In genomic region chr12:6826734-6827436, GRCh38 we compare ENCODE assay signal across 10 cellular contexts. TPM values are rescaled to one million over a fixed set of nuclear protein-coding genes. Genes with fewer than 3 reads are reported as not detected.
DNase-seq lines count a peak whose midpoint lies in the region; ATAC-seq and FAIRE-seq lines count a peak whose summit lies in the region.
"Had no signal": no experiment of that assay in that cellular context is flagged by ENCODE, and none has a peak within 500 bp of the region (broad histone marks: within the 10 kb centered on the region; RNA-seq: fewer than 3 reads in every experiment).

No MANE protein-coding gene starts in this region.

- peaks cover 72% of the 10 kb centered on the region for H3K27me3 Mint-ChIP-seq in activated T-cell treated with anti-CD3 and anti-CD28 coated beads, Interleukin-2, amount 50 U/mL, for 72 hours (ENCODE audit: low read depth)
- H3K27me3 Mint-ChIP-seq in activated CD4-positive, alpha-beta memory T cell treated with anti-CD3 and anti-CD28 coated beads for 36 hours, result peaks cover 29% of the 10 kb centered on the region
- peaks cover 26 to 42% (median 39%) of the 10 kb centered on the region in 3 donors for H3K27me3 Mint-ChIP-seq in immature natural killer cell (ENCODE audit: low read depth in 3 of 3)

- no peak for FAIRE-seq in frontal cortex (lab: Jason Lieb, UNC)

- H3K4me1 ChIP-seq in stomach smooth muscle (ENCODE audit: control insufficient read depth, insufficient read depth, low read length), result peaks cover 42% of the 10 kb centered on the region

- POLR2A ChIA-PET in activated CD4-positive, alpha-beta memory T cell treated with anti-CD3 and anti-CD28 coated beads for 36 hours (lab: Charles Lee), result no interaction called here

- H3K27me3 ChIP-seq in stomach smooth muscle (ENCODE audit: control insufficient read depth in 1 of 2, insufficient read depth in 2 of 2, low read length in 2 of 2), result peaks cover 0 to 12% of the 10 kb centered on the region in 2 donors

- peak overlapping the region; percentile 24 for H3K27ac ChIP-seq in stomach smooth muscle (ENCODE audit: low read length)

- intact Hi-C loops in activated CD4-positive, alpha-beta memory T cell treated with anti-CD3 and anti-CD28 coated beads for 36 hours (cut with micrococcal nuclease), result loop anchor here (2.0 to 5.0 kb wide), 3 partner anchors 34 to 210 kb away; partner anchors contain the start of gene ZNF384

- no peaks in the 10 kb centered on the region for H3K9me3 ChIP-seq in stomach smooth muscle (ENCODE audit: control insufficient read depth in 2 of 2, low read length in 2 of 2)
- H3K9me3 ChIP-seq: upper lobe of left lung had no signal

- no peak for ATAC-seq in activated T-cell treated with anti-CD3 and anti-CD28 coated beads, Interleukin-2, amount 50 U/mL, for 72 hours (replicated peaks in 1 of 2)

- peaks cover 5 to 9% of the 10 kb centered on the region in 2 donors for H3K36me3 ChIP-seq in stomach smooth muscle (ENCODE audit: control insufficient read depth in 2 of 2, insufficient read depth in 2 of 2, low read length in 2 of 2)
- H3K36me3 ChIP-seq: upper lobe of left lung had no signal

- peak overlapping the region in 1 of 2 donors; percentile 55 for H3K4me3 ChIP-seq in stomach smooth muscle (ENCODE audit: low read length in 2 of 2)
- H3K4me3 ChIP-seq: upper lobe of left lung had no signal

- H3K36me3 Mint-ChIP-seq in activated T-cell treated with anti-CD3 and anti-CD28 coated beads, Interleukin-2, amount 50 U/mL, for 72 hours (ENCODE audit: insufficient read depth in 2 of 2), result peaks cover 0 to 3% of the 10 kb centered on the region in 2 donors
- H3K36me3 Mint-ChIP-seq in activated CD4-positive, alpha-beta memory T cell treated with anti-CD3 and anti-CD28 coated beads for 36 hours, result no peaks in the 10 kb centered on the region
- H3K36me3 Mint-ChIP-seq in immature natural killer cell, result no peaks in the 10 kb centered on the region

- DNase-seq in activated T-cell treated with anti-CD3 and anti-CD28 coated beads, Interleukin-2, amount 50 U/mL, for 72 hours, result no peak
- DNase-seq in activated T-cell treated with anti-CD3 and anti-CD28 coated beads, Interleukin-2, amount 50 U/mL, for 1 hour, result no peak
- no peak for DNase-seq in activated CD4-positive, alpha-beta memory T cell treated with anti-CD3 and anti-CD28 coated beads for 36 hours
- DNase-seq in immature natural killer cell (no peak), frontal cortex (ENCODE audit: low spot score in 2 of 2) (no peak), activated gamma-delta T cell treated with Interleukin-2 at 50 U/mL for 16 hours (no peak), epidermal melanocyte (ENCODE audit: insufficient read length, low spot score) (no peak)
- DNase-seq: GOT3 had no signal

- H3K4me1 Mint-ChIP-seq in activated T-cell treated with anti-CD3 and anti-CD28 coated beads, Interleukin-2, amount 50 U/mL, for 72 hours (ENCODE audit: low read depth), result peaks cover 26% of the 10 kb centered on the region
- H3K4me1 Mint-ChIP-seq in activated CD4-positive, alpha-beta memory T cell treated with anti-CD3 and anti-CD28 coated beads for 36 hours (ENCODE audit: low read depth), result peaks cover 21% of the 10 kb centered on the region
- H3K4me1 Mint-ChIP-seq in immature natural killer cell, result peaks cover 12 to 13% of the 10 kb centered on the region in 2 donors

- no peak overlapping the region for H3K27ac Mint-ChIP-seq in activated T-cell treated with anti-CD3 and anti-CD28 coated beads, Interleukin-2, amount 50 U/mL, for 72 hours
- no peak overlapping the region for H3K27ac Mint-ChIP-seq in activated CD4-positive, alpha-beta memory T cell treated with anti-CD3 and anti-CD28 coated beads for 36 hours
- no peak overlapping the region for H3K27ac Mint-ChIP-seq in immature natural killer cell

- CTCF ChIA-PET in activated CD4-positive, alpha-beta memory T cell treated with anti-CD3 and anti-CD28 coated beads for 36 hours (lab: Charles Lee), result interaction anchor here (0.5 to 7.0 kb wide), 13 partner anchors 8 to 143 kb away, joined by 3 to 91 read pairs (median 6); partner anchors contain the start of genes CD4, CDCA3, MLF2 and SPSB2

- H3K4me3 Mint-ChIP-seq in activated T-cell treated with anti-CD3 and anti-CD28 coated beads, Interleukin-2, amount 50 U/mL, for 72 hours, result peak overlapping the region; percentile 48 to 72
- H3K4me3 Mint-ChIP-seq in activated CD4-positive, alpha-beta memory T cell treated with anti-CD3 and anti-CD28 coated beads for 36 hours, result peak overlapping the region; percentile 9
- peak overlapping the region in 4 of 5 donors; percentile 14 to 54 (median 32) for H3K4me3 Mint-ChIP-seq in immature natural killer cell

- peak overlapping the region; percentile 13 to 62 for H3K9ac ChIP-seq in stomach smooth muscle (ENCODE audit: low read length in 2 of 2)

- H3K9me3 Mint-ChIP-seq in activated T-cell treated with anti-CD3 and anti-CD28 coated beads, Interleukin-2, amount 50 U/mL, for 72 hours, result no peaks in the 10 kb centered on the region
- H3K9me3 Mint-ChIP-seq in activated CD4-positive, alpha-beta memory T cell treated with anti-CD3 and anti-CD28 coated beads for 36 hours, result no peaks in the 10 kb centered on the region
- H3K9me3 Mint-ChIP-seq in immature natural killer cell, result peaks cover 0 to 1% (median 0%) of the 10 kb centered on the region in 6 donors

RNA-seq across cellular contexts. Expression of gene P3H3, which starts 1.3 kb away (rescaled TPM):
- 1 to 10 TPM; 2.2 to 2.6 TPM for total RNA-seq in activated T-cell treated with anti-CD3 and anti-CD28 coated beads, Interleukin-2, amount 50 U/mL, for 72 hours
- total RNA-seq in activated CD4-positive, alpha-beta memory T cell treated with anti-CD3 and anti-CD28 coated beads for 36 hours, result 1 to 10 TPM; 2.5 to 2.7 TPM
- polyA plus RNA-seq in immature natural killer cell, result not detected
- total RNA-seq in frontal cortex, result 11.0 TPM

RNA-seq across cellular contexts. Expression of gene GPR162, which starts 5.3 kb away (rescaled TPM):
- under 1 TPM; 0.72 to 0.93 TPM for total RNA-seq in activated T-cell treated with anti-CD3 and anti-CD28 coated beads, Interleukin-2, amount 50 U/mL, for 72 hours
- total RNA-seq in activated CD4-positive, alpha-beta memory T cell treated with anti-CD3 and anti-CD28 coated beads for 36 hours, result under 1 TPM in 1 of 2 experiments, not detected in 1; 0.31 TPM
- not detected for polyA plus RNA-seq in immature natural killer cell
- total RNA-seq in frontal cortex, result 81.1 TPM

RNA-seq across cellular contexts. Expression of gene GNB3, which starts 13.8 kb away (rescaled TPM):
- 1 to 10 TPM in 1 of 2 donors, under 1 TPM in 1; 0.95 to 1.3 TPM for total RNA-seq in activated T-cell treated with anti-CD3 and anti-CD28 coated beads, Interleukin-2, amount 50 U/mL, for 72 hours
- under 1 TPM; 0.22 to 0.78 TPM for total RNA-seq in activated CD4-positive, alpha-beta memory T cell treated with anti-CD3 and anti-CD28 coated beads for 36 hours
- polyA plus RNA-seq in immature natural killer cell, result not detected
- 1.2 TPM for total RNA-seq in frontal cortex

RNA-seq across cellular contexts. Expression of gene CDCA3, which starts 24.2 kb away (rescaled TPM):
- 10 to 100 TPM; 67.7 to 94.8 TPM for total RNA-seq in activated T-cell treated with anti-CD3 and anti-CD28 coated beads, Interleukin-2, amount 50 U/mL, for 72 hours
- 10 to 100 TPM; 80.3 to 87.8 TPM for total RNA-seq in activated CD4-positive, alpha-beta memory T cell treated with anti-CD3 and anti-CD28 coated beads for 36 hours
- 1 to 10 TPM in 1 of 3 donors, under 1 TPM in 1, not detected in 1; 0.99 to 1.5 TPM for polyA plus RNA-seq in immature natural killer cell
- 2.9 TPM for total RNA-seq in frontal cortex

RNA-seq across cellular contexts. Expression of gene USP5, which starts 25.1 kb away (rescaled TPM):
- 100 to 1,000 TPM in 1 of 2 donors, 10 to 100 TPM in 1; 98.0 to 105 TPM for total RNA-seq in activated T-cell treated with anti-CD3 and anti-CD28 coated beads, Interleukin-2, amount 50 U/mL, for 72 hours
- 100 to 1,000 TPM; 125 to 130 TPM for total RNA-seq in activated CD4-positive, alpha-beta memory T cell treated with anti-CD3 and anti-CD28 coated beads for 36 hours
- polyA plus RNA-seq in immature natural killer cell, result 10 to 100 TPM; 41.3 to 54.0 (median 52.0) TPM
- 77.5 TPM for total RNA-seq in frontal cortex

Comparison
In these comparisons a context has a peak if more than half of its experiments do, and no peak if none do; other contexts are left out.
1. H3K4me3 Mint-ChIP-seq: peak in every context shown above with its lines; median percentile 60 in activated T-cell treated with anti-CD3 and anti-CD28 coated beads, Interleukin-2, amount 50 U/mL, for 72 hours; 32 in immature natural killer cell; 9 in activated CD4-positive, alpha-beta memory T cell treated with anti-CD3 and anti-CD28 coated beads for 36 hours.
2. RNA of gene GPR162, which starts 5.3 kb away (total RNA-seq): 81.1 TPM in frontal cortex (single experiment); 0.72 to 0.93 TPM in activated T-cell treated with anti-CD3 and anti-CD28 coated beads, Interleukin-2, amount 50 U/mL, for 72 hours and 0.31 TPM in activated CD4-positive, alpha-beta memory T cell treated with anti-CD3 and anti-CD28 coated beads for 36 hours; every median in the first group is over 10 times any median in the second.